In genomic region chr13:99151516-99151915, GRCh38 we compare ENCODE assay signal across 9 cellular contexts. TPM values are rescaled to one million over a fixed set of nuclear protein-coding genes. Genes with fewer than 3 reads are reported as not detected.
DNase-seq lines count a peak whose midpoint lies in the region; ATAC-seq and TF ChIP-seq lines count a peak whose summit lies in the region.
"Had no signal": no experiment of that assay in that cellular context is flagged by ENCODE, and none has a peak within 500 bp of the region (broad histone marks: within the 10 kb centered on the region; RNA-seq: fewer than 3 reads in every experiment).

No MANE protein-coding gene starts in this region.

- DNase-seq in EH (ENCODE audit: low read depth): peak; percentile 77
- peak; percentile 84 for DNase-seq in epithelial cell of prostate (ENCODE audit: low read depth, low spot score)
- DNase-seq in substantia nigra (lab: John Stamatoyannopoulos, UW): no peak
- no peak for DNase-seq in endothelial cell (ENCODE audit: low spot score)
- no peak for DNase-seq in effector CD4-positive, alpha-beta T cell
- DNase-seq in activated effector memory CD4-positive, alpha-beta T cell treated with Interleukin-2 at 50 U/mL for 16 hours: no peak

- no peaks in the 10 kb centered on the region for H3K36me3 Mint-ChIP-seq in endothelial cell (ENCODE audit: low read depth, unreplicated experiment)

- no peak overlapping the region for H3K27ac Mint-ChIP-seq in endothelial cell (ENCODE audit: unreplicated experiment)

- H3K27ac ChIP-seq in epithelial cell of prostate (peak overlapping the region; percentile 94), substantia nigra (ENCODE audit: low read depth, low read length, poor library complexity, severe bottlenecking) (no peak overlapping the region)
- H3K27ac ChIP-seq: cardiac muscle cell had no signal

- ATAC-seq in GM21390 (IDR thresholded peaks at IDR 0.05; ENCODE audit: unreplicated experiment) (peak; percentile 93), HG03575 (IDR thresholded peaks at IDR 0.05; ENCODE audit: extremely low read depth, insufficient number of reproducible peaks, low FRiP score, unreplicated experiment) (peak; percentile 70)

- H3K27me3 Mint-ChIP-seq in endothelial cell (ENCODE audit: unreplicated experiment): no peaks in the 10 kb centered on the region

- H3K9me3 Mint-ChIP-seq in endothelial cell (ENCODE audit: unreplicated experiment): no peaks in the 10 kb centered on the region

- no peak overlapping the region for H3K4me3 Mint-ChIP-seq in endothelial cell (ENCODE audit: unreplicated experiment)

- TF ChIP-seq CTCF in endothelial cell (IDR thresholded peaks at IDR 0.05; ENCODE audit: unreplicated experiment): no peak

- H3K4me1 Mint-ChIP-seq in endothelial cell (ENCODE audit: unreplicated experiment): peaks cover 6% of the 10 kb centered on the region

RNA-seq across cellular contexts. Expression of gene UBAC2, which starts 49.1 kb away (rescaled TPM):
- total RNA-seq in endothelial cell (ENCODE audit: unreplicated experiment): 58.6 TPM

Comparison
In these comparisons a context has a peak if more than half of its experiments do, and no peak if none do; other contexts are left out.
1. DNase-seq: peak in EH (single experiment) and epithelial cell of prostate (single experiment); none in substantia nigra (0 of 49), endothelial cell (single experiment), effector CD4-positive, alpha-beta T cell (single experiment) and activated effector memory CD4-positive, alpha-beta T cell treated with Interleukin-2 at 50 U/mL for 16 hours (single experiment).